In genomic region chr6:52407467-52407866, GRCh38 we compare ENCODE assay signal across 8 cellular contexts. TPM values are rescaled to one million over a fixed set of nuclear protein-coding genes. Genes with fewer than 3 reads are reported as not detected.
DNase-seq lines count a peak whose midpoint lies in the region; ATAC-seq, FAIRE-seq and TF ChIP-seq lines count a peak whose summit lies in the region.

No MANE protein-coding gene starts in this region.

- DNase-seq in GDM1 (lab: John Stamatoyannopoulos, UW) (peak; percentile 27), NCI-H510A treated with DMSO at 0.1 percent for 48 hours (lab: John Stamatoyannopoulos, UW) (peak; percentile 75), K562 (ENCODE audit: extremely low read depth in 1 of 4, low spot score in 3 of 4) (peak; percentile 24 to 57 (median 42)), left lung (no peak), sciatic nerve (ENCODE audit: low spot score) (no peak)

- CTCF ChIA-PET in K562 (lab: Yijun Ruan, JAX; ENCODE audit: low intra/inter-chr PET ratio), result interaction anchor here (0.6 to 2.0 kb wide), 7 partner anchors 8 to 299 kb away, joined by 3 to 16 read pairs (median 3); no protein-coding TSS in a partner anchor

- TF ChIP-seq CTCF in 22Rv1 (IDR thresholded peaks at IDR 0.05) (peak; percentile 71), K562 (IDR thresholded peaks at IDR 0.05 in 2 of 3, conservative IDR thresholded peaks at IDR 0.05 in 1 of 3; ENCODE audit: insufficient read depth in 2 of 3, low read depth in 1 of 3, low read length in 3 of 3) (peak; percentile 49 to 71 (median 52); a peak in 4 of 6 replicates), left lung (IDR thresholded peaks at IDR 0.05) (peak in 1 of 2 donors; percentile 23)

- ATAC-seq in HG03060 (IDR thresholded peaks at IDR 0.05; ENCODE audit: low read depth, unreplicated experiment) (peak; percentile 73), K562 (peak; percentile 77), left lung (peak; percentile 81), HG03521 (IDR thresholded peaks at IDR 0.05; ENCODE audit: unreplicated experiment) (no peak), sciatic nerve (no peak)

- no peaks in the 10 kb centered on the region for H3K9me3 ChIP-seq in K562 (replicated peaks; ENCODE audit: control insufficient read depth, insufficient read depth, low read depth, low read length)
- H3K9me3 ChIP-seq in left lung, result no peaks in the 10 kb centered on the region

- intact Hi-C loops in K562 (cut with micrococcal nuclease) (loop anchor here (2.0 kb wide), 1 partner anchor 257 kb away; no protein-coding TSS in a partner anchor), left lung (cut with DNase I) (no loop called here), sciatic nerve (cut with DNase I) (no loop called here)

- no peak overlapping the region for H3K4me2 ChIP-seq in K562 (ENCODE audit: insufficient read depth, low read length)

- TF ChIP-seq EP300 in K562 (IDR thresholded peaks at IDR 0.05; ENCODE audit: low read length), result no peak

- H3K4me3 ChIP-seq in K562 (no peak overlapping the region), left lung (no peak overlapping the region)

- TF ChIP-seq RAD21 in K562 (CRISPR knock-in tag; conservative IDR thresholded peaks at IDR 0.05 in 1 of 2, IDR thresholded peaks at IDR 0.05 in 1 of 2), result peak; percentile 58 to 77

- H3K4me1 ChIP-seq in K562 (replicated peaks in 1 of 2; ENCODE audit: control insufficient read depth in 2 of 2, insufficient read depth in 2 of 2, low read length in 2 of 2) (peaks cover 0 to 4% of the 10 kb centered on the region in 2 experiments; a peak in 1 of 5 replicates), left lung (no peaks in the 10 kb centered on the region)

- no peaks in the 10 kb centered on the region; a peak in 1 of 5 replicates for H3K27me3 ChIP-seq in K562 (ENCODE audit: control insufficient read depth in 2 of 2, insufficient read depth in 2 of 2, low read length in 2 of 2)
- H3K27me3 ChIP-seq in left lung, result no peaks in the 10 kb centered on the region

- H3K9me1 ChIP-seq in K562 (ENCODE audit: control insufficient read depth, insufficient read depth, low read length), result no peaks in the 10 kb centered on the region

- TF ChIP-seq POLR2A in K562 (conservative IDR thresholded peaks at IDR 0.05), result no peak

- BruUV-seq in K562 (replicated peaks; lab: Mats Ljungman, UMichigan), result no TSS peak

- H2AFZ ChIP-seq in K562 (ENCODE audit: low read depth, low read length), result no peak overlapping the region

- no peaks in the 10 kb centered on the region for H4K20me1 ChIP-seq in K562 (replicated peaks; ENCODE audit: control insufficient read depth, insufficient read depth, low read length)

- in situ Hi-C loops in K562 (cut with MboI), result loop anchor here (25.0 kb wide), 1 partner anchor 1080 kb away; no protein-coding TSS in a partner anchor

- FAIRE-seq in K562 (lab: Jason Lieb, UNC), result peak; percentile 54

- H3K27ac ChIP-seq in 22Rv1 (no peak overlapping the region), K562 (ENCODE audit: extremely low read depth, low read depth, low read length) (no peak overlapping the region), left lung (no peak overlapping the region)

- no peaks in the 10 kb centered on the region for H3K79me2 ChIP-seq in K562 (ENCODE audit: control insufficient read depth, insufficient read depth, low read length)

- POLR2A ChIA-PET in K562 (lab: Yijun Ruan, JAX), result no interaction called here

- H3K36me3 ChIP-seq in K562 (ENCODE audit: control insufficient read depth, insufficient read depth, low read length) (peaks cover 2% of the 10 kb centered on the region; the same call in 1 of the 3 replicates), left lung (peaks cover 0 to 15% of the 10 kb centered on the region in 2 donors)

- no peak overlapping the region for H3K9ac ChIP-seq in K562 (ENCODE audit: insufficient read depth in 1 of 2, low read depth in 2 of 2, low read length in 2 of 2)

TF ChIP-seq in K562, 482 proteins besides CTCF, POLR2A, EP300 and RAD21 (continues in another document):
- peak; percentile 77 for TF ChIP-seq SMC3 (conservative IDR thresholded peaks at IDR 0.05; ENCODE audit: insufficient read depth, low read depth, low read length)
- no peak for TF ChIP-seq ZNF12 (CRISPR knock-in tag; IDR thresholded peaks at IDR 0.05)
- TF ChIP-seq ZNF175 (CRISPR knock-in tag; IDR thresholded peaks at IDR 0.05; ENCODE audit: low read depth), result no peak
- TF ChIP-seq CEBPG (CRISPR knock-in tag; IDR thresholded peaks at IDR 0.05), result no peak
- no peak for TF ChIP-seq CEBPG (tag; conservative IDR thresholded peaks at IDR 0.05 in 1 of 2, IDR thresholded peaks at IDR 0.05 in 1 of 2)
- no peak for TF ChIP-seq RBM34 (IDR thresholded peaks at IDR 0.05; ENCODE audit: borderline replicate concordance, insufficient read depth, low read length)
- peak; percentile 25; the same call in 1 of the 2 replicates for TF ChIP-seq DEAF1 (CRISPR knock-in tag; IDR thresholded peaks at IDR 0.05)
- peak; percentile 9; the same call in 1 of the 2 replicates for TF ChIP-seq MAFF (IDR thresholded peaks at IDR 0.05; ENCODE audit: low read length)
- TF ChIP-seq ZNF316 (IDR thresholded peaks at IDR 0.05), result peak; percentile 74
- TF ChIP-seq C11orf30 (IDR thresholded peaks at IDR 0.05; ENCODE audit: low read depth), result peak; percentile 55; the same call in 1 of the 2 replicates

RNA-seq across cellular contexts. Expression of gene EFHC1, which starts 12.7 kb away (rescaled TPM):
- total RNA-seq in K562 (2011; cell fraction: chromatin; rRNA removed; ENCODE audit: low replicate concordance), result 33.1 and 52.6 TPM in 2 replicates
- 14.3 and 20.1 TPM in 2 replicates for total RNA-seq in K562 (2011; cell fraction: nucleolus; rRNA removed)
- total RNA-seq in K562 (2011; cell fraction: nucleoplasm; rRNA removed), result 25.2 and 39.0 TPM in 2 replicates
- total RNA-seq in K562 (2014; rRNA removed), result 10.6 and 12.2 TPM in 2 replicates
- total RNA-seq in K562 (2014; rRNA removed; fragmentation: Illumina TruSeq; extraction: Trizol), result 11.1 and 12.4 TPM in 2 replicates
- 9.5 and 10.2 TPM in 2 replicates for total RNA-seq in K562 (2015; rRNA removed; fragmentation: Illumina TruSeq; extraction: Trizol)
- total RNA-seq in K562 (2021), result 10.8 and 12.0 TPM in 2 replicates
- polyA plus RNA-seq in K562 (2011; rRNA removed), result 24.7 and 31.0 TPM in 2 replicates
- polyA plus RNA-seq in K562 (2011; cell fraction: cytosol; rRNA removed), result 6.0 and 10.8 TPM in 2 replicates
- polyA plus RNA-seq in K562 (2011; cell fraction: nucleus; rRNA removed), result 104 and 128 TPM in 2 replicates
- polyA plus RNA-seq in K562 (2012), result 12.9 and 23.7 TPM in 2 replicates
- polyA plus RNA-seq in K562 (2014; fragmentation: Illumina TruSeq; extraction: Trizol), result 14.4 and 14.9 TPM in 2 replicates
- polyA plus RNA-seq in K562 (2014; fragmentation: Nextera tagmentation; extraction: Ambion mirVana), result 10 to 100 TPM; 15.7 to 17.2 TPM
- 20.8 and 21.5 TPM in 2 replicates for polyA plus RNA-seq in K562 (2014; rRNA removed)
- polyA minus RNA-seq in K562 (2011; rRNA and poly(A)+ RNA removed), result 12.7 and 13.7 TPM in 2 replicates
- polyA minus RNA-seq in K562 (2011; cell fraction: cytosol; rRNA and poly(A)+ RNA removed), result 4.6 and 5.6 TPM in 2 replicates
- polyA minus RNA-seq in K562 (2011; cell fraction: nucleus; rRNA and poly(A)+ RNA removed), result 26.8 and 38.1 TPM in 2 replicates
- 10 to 100 TPM; 14.6 to 24.7 TPM for total RNA-seq in left lung
- 38.7 TPM for total RNA-seq in sciatic nerve

RNA-seq across cellular contexts. Expression of gene PAQR8, which starts 45.5 kb away (rescaled TPM):
- total RNA-seq in K562 (2011; cell fraction: chromatin; rRNA removed; ENCODE audit: low replicate concordance), result 9.3 and 9.5 TPM in 2 replicates
- total RNA-seq in K562 (2011; cell fraction: nucleolus; rRNA removed), result 12.0 and 12.5 TPM in 2 replicates
- total RNA-seq in K562 (2011; cell fraction: nucleoplasm; rRNA removed), result 13.9 and 16.5 TPM in 2 replicates
- total RNA-seq in K562 (2014; rRNA removed), result 3.0 and 3.7 TPM in 2 replicates
- 4.3 and 4.7 TPM in 2 replicates for total RNA-seq in K562 (2014; rRNA removed; fragmentation: Illumina TruSeq; extraction: Trizol)
- 2.9 and 3.2 TPM in 2 replicates for total RNA-seq in K562 (2015; rRNA removed; fragmentation: Illumina TruSeq; extraction: Trizol)
- 5.4 and 7.1 TPM in 2 replicates for total RNA-seq in K562 (2021)
- polyA plus RNA-seq in K562 (2011; rRNA removed), result 10.2 and 15.4 TPM in 2 replicates
- polyA plus RNA-seq in K562 (2011; cell fraction: cytosol; rRNA removed), result 12.7 and 14.5 TPM in 2 replicates
- polyA plus RNA-seq in K562 (2011; cell fraction: nucleus; rRNA removed), result 5.0 and 7.7 TPM in 2 replicates
- 4.1 and 5.7 TPM in 2 replicates for polyA plus RNA-seq in K562 (2012)
- 4.3 and 5.1 TPM in 2 replicates for polyA plus RNA-seq in K562 (2014; fragmentation: Illumina TruSeq; extraction: Trizol)
- polyA plus RNA-seq in K562 (2014; fragmentation: Nextera tagmentation; extraction: Ambion mirVana), result 1 to 10 TPM; 1.4 TPM
- polyA plus RNA-seq in K562 (2014; rRNA removed), result 3.5 and 3.8 TPM in 2 replicates
- 13.6 and 19.4 TPM in 2 replicates for polyA minus RNA-seq in K562 (2011; rRNA and poly(A)+ RNA removed)
- polyA minus RNA-seq in K562 (2011; cell fraction: cytosol; rRNA and poly(A)+ RNA removed), result 7.9 and 11.4 TPM in 2 replicates
- 4.6 and 9.8 TPM in 2 replicates for polyA minus RNA-seq in K562 (2011; cell fraction: nucleus; rRNA and poly(A)+ RNA removed)
- total RNA-seq in left lung, result 10 to 100 TPM in 1 of 2 donors, 1 to 10 TPM in 1; 9.3 to 15.6 TPM
- 24.3 TPM for total RNA-seq in sciatic nerve

Comparison
In these comparisons a context has a peak if more than half of its experiments do, and no peak if none do; other contexts are left out.
1. DNase-seq: peak in GDM1 (single experiment), NCI-H510A treated with DMSO at 0.1 percent for 48 hours (single experiment) and K562 (4 of 4); none in left lung (0 of 2) and sciatic nerve (single experiment).
2. ATAC-seq: peak in HG03060 (single experiment), K562 (single experiment) and left lung (single experiment); none in HG03521 (single experiment) and sciatic nerve (single experiment).